ENCODE assay signal across 23 cellular contexts in the genomic region with DNA sequence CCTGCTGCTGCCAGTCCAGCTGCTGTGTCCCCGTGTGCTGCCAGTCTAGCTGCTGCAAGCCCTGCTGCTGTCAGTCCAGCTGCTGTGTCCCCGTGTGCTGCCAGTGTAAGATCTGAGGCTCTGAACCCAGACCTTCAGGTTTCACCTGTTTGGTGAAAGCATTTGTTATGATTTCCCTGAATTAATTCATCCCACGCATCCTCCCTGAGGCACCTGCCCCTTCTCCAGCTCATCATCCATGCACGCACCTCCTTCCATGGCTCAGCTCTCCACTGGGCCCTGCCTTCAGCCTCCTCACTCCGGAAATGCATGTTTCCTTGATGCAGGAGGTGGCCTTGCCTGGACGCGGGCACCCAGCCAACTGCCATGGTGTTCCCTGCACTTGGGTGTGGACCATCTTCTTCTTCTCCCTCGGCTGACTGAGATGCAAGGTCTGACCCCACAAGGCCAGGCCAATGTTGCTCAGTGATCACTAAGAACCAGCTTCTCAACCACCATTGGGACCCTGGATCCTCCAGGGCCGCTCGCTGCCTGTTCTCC. TPM values are rescaled to one million over a fixed set of nuclear protein-coding genes. Genes with fewer than 3 reads are reported as not detected.
DNase-seq lines count a peak whose midpoint lies in the region; ATAC-seq, FAIRE-seq and TF ChIP-seq lines count a peak whose summit lies in the region.
"Had no signal": no experiment of that assay in that cellular context is flagged by ENCODE, and none has a peak within 500 bp of the region (broad histone marks: within the 10 kb centered on the region; RNA-seq: fewer than 3 reads in every experiment).

No MANE protein-coding gene starts in this region.

- 0 out of 2 replicates have a peak overlapping the region, but pooled peaks have one; percentile 46 for H2AK5ac ChIP-seq in H1 (ENCODE audit: low read depth, low read length)

- no peak overlapping the region for H3K23ac ChIP-seq in H1 (ENCODE audit: insufficient read length)

- no peak for TF ChIP-seq RAD21 in H1 (IDR thresholded peaks at IDR 0.05 in 1 of 2, conservative IDR thresholded peaks at IDR 0.05 in 1 of 2; ENCODE audit: low read depth in 2 of 2, low read length in 2 of 2)

- no peak overlapping the region; the same call in 1 of the 2 replicates for H2BK20ac ChIP-seq in H1 (ENCODE audit: low read length)

- no peak overlapping the region for H3K4me3 ChIP-seq in BLaER1
- no peak overlapping the region for H3K4me3 ChIP-seq in H1 (ENCODE audit: extremely low read depth in 1 of 4, insufficient read depth in 2 of 4, low read depth in 3 of 4, low read length in 4 of 4)
- no peak overlapping the region for H3K4me3 ChIP-seq in osteoblast (ENCODE audit: insufficient read depth, low read length)
- H3K4me3 ChIP-seq: A549, GM12878, GM23338 had no signal

- ATAC-seq in activated CD8-positive, alpha-beta T cell treated with anti-CD3 and anti-CD28 coated beads, Interleukin-2, amount 10 ng/mL, durations not matched to agents 7 days and 5 days, result no peak
- ATAC-seq in GM18517 (IDR thresholded peaks at IDR 0.05; ENCODE audit: unreplicated experiment), result no peak
- ATAC-seq: A549, GM12878 had no signal

- H3K9me3 Mint-ChIP-seq in activated CD8-positive, alpha-beta T cell treated with anti-CD3 and anti-CD28 coated beads, Interleukin-2, amount 10 ng/mL, durations not matched to agents 7 days and 5 days (ENCODE audit: insufficient read depth), result no peaks in the 10 kb centered on the region

- 85% methylated on average over 10 of the region's 10 CpGs; no CpG with 5 or more reads in 1 of the 2 experiments for WGBS in H1 (ENCODE audit: extremely low coverage in 1 of 2, insufficient coverage in 1 of 2, insufficient read length in 1 of 2, insufficient replicate concordance in 2 of 2, low coverage in 1 of 2, low lambda C conversion rate in 2 of 2, missing lambda C conversion rate in 1 of 2), 2 experiments

- H3K4ac ChIP-seq in H1 (replicated peaks; ENCODE audit: insufficient read length, low read depth, low read length), result no peak overlapping the region

- H3K4me1 ChIP-seq in BLaER1, result peaks cover 16% of the 10 kb centered on the region
- peaks cover 0 to 8% (median 3%) of the 10 kb centered on the region in 4 experiments; a peak in 5 of 7 replicates for H3K4me1 ChIP-seq in H1 (replicated peaks in 1 of 4; ENCODE audit: control insufficient read depth in 3 of 4, insufficient read depth in 4 of 4, low read length in 3 of 4)
- H3K4me1 ChIP-seq in osteoblast (ENCODE audit: insufficient read depth, low read length), result no peaks in the 10 kb centered on the region
- H3K4me1 ChIP-seq: A549, Caco-2 had no signal

- H4K20me1 ChIP-seq in BLaER1 (0 out of 2 replicates have a peak, but pooled peaks cover 6% of the 10 kb centered on the region), H1 (replicated peaks in 1 of 2; ENCODE audit: control insufficient read depth in 1 of 2, insufficient read depth in 2 of 2, low read length in 2 of 2) (peaks cover 0 to 4% of the 10 kb centered on the region in 2 experiments), osteoblast (ENCODE audit: insufficient read depth, low read length) (no peaks in the 10 kb centered on the region)

- H4K8ac ChIP-seq in H1 (ENCODE audit: extremely low read depth, insufficient read depth, low read length), result no peak overlapping the region

- no peak overlapping the region for H2BK5ac ChIP-seq in H1 (ENCODE audit: low read depth, low read length)

- H3K27me3 ChIP-seq in BLaER1 (0 out of 2 replicates have a peak, but pooled peaks cover 6% of the 10 kb centered on the region), H1 (replicated peaks in 1 of 4; ENCODE audit: control insufficient read depth in 3 of 4, extremely low read depth in 1 of 4, insufficient read depth in 3 of 4, low read length in 3 of 4) (peaks cover 0 to 2% (median 0%) of the 10 kb centered on the region in 4 experiments; a peak in 2 of 7 replicates), osteoblast (ENCODE audit: insufficient read depth, low read length) (peaks cover 22% of the 10 kb centered on the region)

- H2BK120ac ChIP-seq in H1 (replicated peaks; ENCODE audit: low read depth, low read length), result no peak overlapping the region

- FAIRE-seq in H1 (lab: Jason Lieb, UNC), result no peak
- FAIRE-seq: A549, G401.6, GM12878, HepG2, RCC 7860 had no signal

- H3K27ac Mint-ChIP-seq in activated CD8-positive, alpha-beta T cell treated with anti-CD3 and anti-CD28 coated beads, Interleukin-2, amount 10 ng/mL, durations not matched to agents 7 days and 5 days, result no peak overlapping the region
- H3K27ac Mint-ChIP-seq: CD4-positive, CD25-positive, alpha-beta regulatory T cell had no signal

- no peaks in the 10 kb centered on the region for H3K79me2 ChIP-seq in H1 (ENCODE audit: control insufficient read depth in 1 of 2, insufficient read depth in 2 of 2, low read length in 2 of 2)
- no peaks in the 10 kb centered on the region for H3K79me2 ChIP-seq in osteoblast (ENCODE audit: insufficient read depth, low read length)

- H3K4me1 Mint-ChIP-seq in activated CD8-positive, alpha-beta T cell treated with anti-CD3 and anti-CD28 coated beads, Interleukin-2, amount 10 ng/mL, durations not matched to agents 7 days and 5 days (ENCODE audit: low read depth), result no peaks in the 10 kb centered on the region

- no peaks in the 10 kb centered on the region for H3K79me1 ChIP-seq in H1 (ENCODE audit: low read depth, low read length)

- H2AFZ ChIP-seq in H1 (ENCODE audit: low read length), result no peak overlapping the region
- no peak overlapping the region for H2AFZ ChIP-seq in osteoblast (ENCODE audit: low read length)

- H2BK15ac ChIP-seq in H1 (ENCODE audit: low read length), result peak overlapping the region; percentile 46; the same call in 1 of the 2 replicates

- H3K36me3 ChIP-seq in BLaER1 (no peaks in the 10 kb centered on the region), H1 (ENCODE audit: control insufficient read depth in 2 of 4, insufficient read depth in 4 of 4, low read length in 3 of 4) (no peaks in the 10 kb centered on the region), osteoblast (ENCODE audit: insufficient read depth, low read length) (no peaks in the 10 kb centered on the region)

- H3K18ac ChIP-seq in H1 (ENCODE audit: extremely low read depth, low read length), result no peak overlapping the region; the same call in 1 of the 2 replicates

- no peak overlapping the region for H4K5ac ChIP-seq in H1 (ENCODE audit: insufficient read length, low read depth, low read length)

- no peak overlapping the region for H3K4me3 Mint-ChIP-seq in activated CD8-positive, alpha-beta T cell treated with anti-CD3 and anti-CD28 coated beads, Interleukin-2, amount 10 ng/mL, durations not matched to agents 7 days and 5 days
- H3K4me3 Mint-ChIP-seq: CD4-positive, CD25-positive, alpha-beta regulatory T cell; GM23338 had no signal

- H3K36me3 Mint-ChIP-seq in activated CD8-positive, alpha-beta T cell treated with anti-CD3 and anti-CD28 coated beads, Interleukin-2, amount 10 ng/mL, durations not matched to agents 7 days and 5 days (ENCODE audit: low read depth), result no peaks in the 10 kb centered on the region
- H3K36me3 Mint-ChIP-seq: CD4-positive, CD25-positive, alpha-beta regulatory T cell had no signal

- no peak overlapping the region for H3K56ac ChIP-seq in H1 (replicated peaks; ENCODE audit: insufficient read length, low read depth, low read length)

- TF ChIP-seq EP300 in H1 (IDR thresholded peaks at IDR 0.05; ENCODE audit: borderline replicate concordance in 1 of 2, low read depth in 2 of 2, low read length in 2 of 2), result no peak

- H3K9ac ChIP-seq in BLaER1 (no peak overlapping the region), H1 (replicated peaks in 1 of 4; ENCODE audit: extremely low read depth in 1 of 4, low read depth in 3 of 4, low read length in 3 of 4) (no peak overlapping the region)
- H3K9ac ChIP-seq: SK-N-SH had no signal

- H4K91ac ChIP-seq in H1 (replicated peaks; ENCODE audit: insufficient read length, low read length), result no peak overlapping the region

- H3K9me3 ChIP-seq in BLaER1, result no peaks in the 10 kb centered on the region
- H3K9me3 ChIP-seq in H1 (ENCODE audit: insufficient read depth in 2 of 2, low read depth in 1 of 2, low read length in 1 of 2), result no peaks in the 10 kb centered on the region
- H3K9me3 ChIP-seq in osteoblast (ENCODE audit: low read depth, low read length), result no peaks in the 10 kb centered on the region
- H3K9me3 ChIP-seq: Caco-2, SK-N-SH had no signal

- no peak for TF ChIP-seq POLR2A in H1 (IDR thresholded peaks at IDR 0.05; ENCODE audit: control extremely low read depth in 1 of 2, low read depth in 2 of 2, low read length in 2 of 2)

- H2BK12ac ChIP-seq in H1 (ENCODE audit: low read depth, low read length), result peak overlapping the region; percentile 68; the same call in 1 of the 2 replicates

- TF ChIP-seq CTCF in H1 (IDR thresholded peaks at IDR 0.05; ENCODE audit: control extremely low read depth in 1 of 3, insufficient read depth in 1 of 3, low read depth in 1 of 3, low read length in 3 of 3), result no peak
- TF ChIP-seq CTCF in osteoblast (IDR thresholded peaks at IDR 0.05; ENCODE audit: extremely low read depth, low read depth, low read length), result no peak

- H3K27me3 Mint-ChIP-seq in activated CD8-positive, alpha-beta T cell treated with anti-CD3 and anti-CD28 coated beads, Interleukin-2, amount 10 ng/mL, durations not matched to agents 7 days and 5 days (ENCODE audit: low read depth), result peaks cover 21% of the 10 kb centered on the region

- peak; percentile 14 for DNase-seq in G401 (ENCODE audit: low spot score)
- DNase-seq in H1 (ENCODE audit: low read depth in 1 of 2, low spot score in 2 of 2), result no peak
- peak; percentile 60 for DNase-seq in osteoblast (ENCODE audit: insufficient read length, low spot score, missing footprints)
- no peak for DNase-seq in activated CD8-positive, alpha-beta T cell treated with anti-CD3 and anti-CD28 coated beads, Interleukin-2, amount 10 ng/mL, durations not matched to agents 7 days and 5 days
- DNase-seq in D341Med (ENCODE audit: low spot score), result no peak
- DNase-seq: CD4-positive, CD25-positive, alpha-beta regulatory T cell; DMS79 treated with DMSO at 0.1 percent for 48 hours; KG1; NCI-H1436; NCI-H2029; NCI-H82; SHP77; SK-N-SH had no signal

- H3K14ac ChIP-seq in H1 (ENCODE audit: insufficient read length), result no peak overlapping the region

- CTCF ChIA-PET in H1 (lab: Charles Lee; ENCODE audit: partially characterized antibody), result interaction anchor here (0.6 to 2.6 kb wide), 2 partner anchors 13 to 14 kb away, joined by 3 to 6 read pairs; no protein-coding TSS in a partner anchor
- CTCF ChIA-PET in activated CD8-positive, alpha-beta T cell treated with anti-CD3 and anti-CD28 coated beads, Interleukin-2, amount 10 ng/mL, durations not matched to agents 7 days and 5 days (lab: Charles Lee), result no interaction called here

- in situ Hi-C loops in G401 (cut with HindIII; ENCODE audit: low sequenced_read_pairs), result no loop called here

- H3K27ac ChIP-seq in BLaER1, result no peak overlapping the region
- no peak overlapping the region for H3K27ac ChIP-seq in H1 (ENCODE audit: low read depth, low read length)
- H3K27ac ChIP-seq in osteoblast (ENCODE audit: low read depth, low read length), result no peak overlapping the region
- H3K27ac ChIP-seq: A549 had no signal

- POLR2A ChIA-PET in H1 (lab: Charles Lee; ENCODE audit: partially characterized antibody), result no interaction called here
- POLR2A ChIA-PET in activated CD8-positive, alpha-beta T cell treated with anti-CD3 and anti-CD28 coated beads, Interleukin-2, amount 10 ng/mL, durations not matched to agents 7 days and 5 days (lab: Charles Lee), result no interaction called here

- peaks cover 3% of the 10 kb centered on the region; the same call in 1 of the 2 replicates for H3K23me2 ChIP-seq in H1 (ENCODE audit: low read depth, low read length)

- H3K4me2 ChIP-seq in BLaER1 (peak overlapping the region; percentile 40), H1 (ENCODE audit: insufficient read depth in 1 of 2, low read depth in 2 of 2, low read length in 2 of 2) (no peak overlapping the region), osteoblast (ENCODE audit: insufficient read depth, low read length) (no peak overlapping the region)
- H3K4me2 ChIP-seq: A549, GM23338, SK-N-SH had no signal

RNA-seq across cellular contexts. Expression of gene KRTAP5-10, which starts 0.8 kb away (rescaled TPM):
- not detected in 2 replicates for total RNA-seq in G401 (2014; rRNA removed; shearing (Covaris generic))
- not detected in 2 replicates for total RNA-seq in H1 (2021; fragmentation: NEBNext Ultra II Directional; extraction: Animal tissue kit (Norgen Biotek cat#: 25700))
- polyA plus RNA-seq in H1 (2011; rRNA removed), result 0.11 and 0.12 TPM in 2 replicates
- 0.10 TPM for polyA plus RNA-seq in H1 (2011; cell fraction: cytosol; rRNA removed)
- polyA plus RNA-seq in H1 (2011; cell fraction: nucleus; rRNA removed), result 0.53 TPM
- not detected in 4 replicates for polyA plus RNA-seq in H1 (2012, experiment 1 of 2)
- not detected for polyA plus RNA-seq in H1 (2012, experiment 2 of 2)
- 0.04 TPM for polyA plus RNA-seq in H1 (2013, experiment 1 of 2)
- not detected for polyA plus RNA-seq in H1 (2013, experiment 2 of 2)
- polyA minus RNA-seq in H1 (2011; rRNA and poly(A)+ RNA removed), result 0.24 TPM in 1 of 2 replicates, not detected in the other
- not detected for polyA minus RNA-seq in H1 (2011; cell fraction: cytosol; rRNA and poly(A)+ RNA removed)
- polyA minus RNA-seq in H1 (2011; cell fraction: nucleus; rRNA and poly(A)+ RNA removed), result not detected
- 0.36 TPM in 1 of 2 replicates, not detected in the other for total RNA-seq in osteoblast
- total RNA-seq in activated CD8-positive, alpha-beta T cell treated with anti-CD3 and anti-CD28 coated beads, Interleukin-2, amount 10 ng/mL, durations not matched to agents 7 days and 5 days, result not detected
- total RNA-seq: Caco-2; CD4-positive, CD25-positive, alpha-beta regulatory T cell; GM12878; GM23338; HepG2; NCI-H460 had no signal
- polyA plus RNA-seq: A549; CD4-positive, CD25-positive, alpha-beta regulatory T cell; GM23338; HepG2; SK-N-SH had no signal

RNA-seq across cellular contexts. Expression of gene KRTAP5-11, which starts 16.5 kb away (rescaled TPM):
- total RNA-seq in G401 (2014; rRNA removed; shearing (Covaris generic)), result not detected in 2 replicates
- total RNA-seq in H1 (2021; fragmentation: NEBNext Ultra II Directional; extraction: Animal tissue kit (Norgen Biotek cat#: 25700)), result not detected in 2 replicates
- polyA plus RNA-seq in H1 (2011; rRNA removed), result not detected in 2 replicates
- polyA plus RNA-seq in H1 (2011; cell fraction: cytosol; rRNA removed), result not detected
- polyA plus RNA-seq in H1 (2011; cell fraction: nucleus; rRNA removed), result not detected
- 0.33 TPM in 1 of 4 replicates, not detected in the others for polyA plus RNA-seq in H1 (2012, experiment 1 of 2)
- not detected for polyA plus RNA-seq in H1 (2012, experiment 2 of 2)
- polyA plus RNA-seq in H1 (2013, experiment 1 of 2), result not detected
- polyA plus RNA-seq in H1 (2013, experiment 2 of 2), result not detected
- not detected in 2 replicates for polyA minus RNA-seq in H1 (2011; rRNA and poly(A)+ RNA removed)
- polyA minus RNA-seq in H1 (2011; cell fraction: cytosol; rRNA and poly(A)+ RNA removed), result not detected
- not detected for polyA minus RNA-seq in H1 (2011; cell fraction: nucleus; rRNA and poly(A)+ RNA removed)
- not detected in 2 replicates for total RNA-seq in osteoblast
- total RNA-seq in activated CD8-positive, alpha-beta T cell treated with anti-CD3 and anti-CD28 coated beads, Interleukin-2, amount 10 ng/mL, durations not matched to agents 7 days and 5 days, result not detected
- total RNA-seq: Caco-2; CD4-positive, CD25-positive, alpha-beta regulatory T cell; GM12878; GM23338; HepG2; NCI-H460 had no signal
- polyA plus RNA-seq: A549; CD4-positive, CD25-positive, alpha-beta regulatory T cell; GM12878; GM23338; HepG2; SK-N-SH had no signal

RNA-seq across cellular contexts. Expression of gene KRTAP5-9, which starts 17.9 kb away (rescaled TPM):
- total RNA-seq in G401 (2014; rRNA removed; shearing (Covaris generic)), result not detected in 2 replicates
- not detected in 2 replicates for total RNA-seq in H1 (2021; fragmentation: NEBNext Ultra II Directional; extraction: Animal tissue kit (Norgen Biotek cat#: 25700))
- 0.11 TPM in 1 of 2 replicates, not detected in the other for polyA plus RNA-seq in H1 (2011; rRNA removed)
- polyA plus RNA-seq in H1 (2011; cell fraction: cytosol; rRNA removed), result not detected
- polyA plus RNA-seq in H1 (2011; cell fraction: nucleus; rRNA removed), result 0.36 TPM
- polyA plus RNA-seq in H1 (2012, experiment 1 of 2), result not detected in 4 replicates
- polyA plus RNA-seq in H1 (2012, experiment 2 of 2), result not detected
- not detected for polyA plus RNA-seq in H1 (2013, experiment 1 of 2)
- not detected for polyA plus RNA-seq in H1 (2013, experiment 2 of 2)
- not detected in 2 replicates for polyA minus RNA-seq in H1 (2011; rRNA and poly(A)+ RNA removed)
- not detected for polyA minus RNA-seq in H1 (2011; cell fraction: cytosol; rRNA and poly(A)+ RNA removed)
- not detected for polyA minus RNA-seq in H1 (2011; cell fraction: nucleus; rRNA and poly(A)+ RNA removed)
- total RNA-seq in osteoblast, result not detected in 2 replicates
- not detected for total RNA-seq in activated CD8-positive, alpha-beta T cell treated with anti-CD3 and anti-CD28 coated beads, Interleukin-2, amount 10 ng/mL, durations not matched to agents 7 days and 5 days
- total RNA-seq: Caco-2, GM23338, NCI-H460 had no signal
- polyA plus RNA-seq: A549; CD4-positive, CD25-positive, alpha-beta regulatory T cell; HepG2; SK-N-SH had no signal

RNA-seq across cellular contexts. Expression of gene KRTAP5-8, which starts 28.3 kb away (rescaled TPM):
- total RNA-seq in G401 (2014; rRNA removed; shearing (Covaris generic)), result not detected in 2 replicates
- not detected in 2 replicates for total RNA-seq in H1 (2021; fragmentation: NEBNext Ultra II Directional; extraction: Animal tissue kit (Norgen Biotek cat#: 25700))
- 0.06 TPM in 1 of 2 replicates, not detected in the other for polyA plus RNA-seq in H1 (2011; rRNA removed)
- polyA plus RNA-seq in H1 (2011; cell fraction: cytosol; rRNA removed), result not detected
- polyA plus RNA-seq in H1 (2011; cell fraction: nucleus; rRNA removed), result 0.13 TPM
- polyA plus RNA-seq in H1 (2012, experiment 1 of 2), result not detected in 4 replicates
- polyA plus RNA-seq in H1 (2012, experiment 2 of 2), result not detected
- not detected for polyA plus RNA-seq in H1 (2013, experiment 1 of 2)
- not detected for polyA plus RNA-seq in H1 (2013, experiment 2 of 2)
- polyA minus RNA-seq in H1 (2011; rRNA and poly(A)+ RNA removed), result 0.29 TPM in 1 of 2 replicates, not detected in the other
- polyA minus RNA-seq in H1 (2011; cell fraction: cytosol; rRNA and poly(A)+ RNA removed), result not detected
- polyA minus RNA-seq in H1 (2011; cell fraction: nucleus; rRNA and poly(A)+ RNA removed), result not detected
- total RNA-seq in osteoblast, result 0.36 TPM in 1 of 2 replicates, not detected in the other
- under 1 TPM in 1 of 2 experiments, not detected in 1; 0.24 TPM for total RNA-seq in activated CD8-positive, alpha-beta T cell treated with anti-CD3 and anti-CD28 coated beads, Interleukin-2, amount 10 ng/mL, durations not matched to agents 7 days and 5 days
- total RNA-seq: Caco-2, GM23338, HepG2, NCI-H460 had no signal
- polyA plus RNA-seq: A549; CD4-positive, CD25-positive, alpha-beta regulatory T cell; GM23338; SK-N-SH had no signal

RNA-seq across cellular contexts. Expression of gene KRTAP5-7, which starts 39.1 kb away (rescaled TPM):
- total RNA-seq in G401 (2014; rRNA removed; shearing (Covaris generic)), result not detected in 2 replicates
- total RNA-seq in H1 (2021; fragmentation: NEBNext Ultra II Directional; extraction: Animal tissue kit (Norgen Biotek cat#: 25700)), result not detected in 2 replicates
- not detected in 2 replicates for polyA plus RNA-seq in H1 (2011; rRNA removed)
- not detected for polyA plus RNA-seq in H1 (2011; cell fraction: cytosol; rRNA removed)
- 0.16 TPM for polyA plus RNA-seq in H1 (2011; cell fraction: nucleus; rRNA removed)
- not detected in 4 replicates for polyA plus RNA-seq in H1 (2012, experiment 1 of 2)
- not detected for polyA plus RNA-seq in H1 (2012, experiment 2 of 2)
- not detected for polyA plus RNA-seq in H1 (2013, experiment 1 of 2)
- polyA plus RNA-seq in H1 (2013, experiment 2 of 2), result not detected
- 0.13 TPM in 1 of 2 replicates, not detected in the other for polyA minus RNA-seq in H1 (2011; rRNA and poly(A)+ RNA removed)
- polyA minus RNA-seq in H1 (2011; cell fraction: cytosol; rRNA and poly(A)+ RNA removed), result not detected
- polyA minus RNA-seq in H1 (2011; cell fraction: nucleus; rRNA and poly(A)+ RNA removed), result not detected
- total RNA-seq in osteoblast, result 0.36 and 0.59 TPM in 2 replicates
- not detected for total RNA-seq in activated CD8-positive, alpha-beta T cell treated with anti-CD3 and anti-CD28 coated beads, Interleukin-2, amount 10 ng/mL, durations not matched to agents 7 days and 5 days
- total RNA-seq: Caco-2; CD4-positive, CD25-positive, alpha-beta regulatory T cell; GM12878; GM23338; HepG2; NCI-H460 had no signal
- polyA plus RNA-seq: A549; CD4-positive, CD25-positive, alpha-beta regulatory T cell; GM23338 had no signal

Comparison
In these comparisons a context has a peak if more than half of its experiments do, and no peak if none do; other contexts are left out.
1. DNase-seq: peak in G401 (single experiment) and osteoblast (single experiment); none in H1 (0 of 2), activated CD8-positive, alpha-beta T cell treated with anti-CD3 and anti-CD28 coated beads, Interleukin-2, amount 10 ng/mL, durations not matched to agents 7 days and 5 days (single experiment) and D341Med (single experiment).